Comparison of ENCODE assay signal across 10 cellular contexts in the genomic region with DNA sequence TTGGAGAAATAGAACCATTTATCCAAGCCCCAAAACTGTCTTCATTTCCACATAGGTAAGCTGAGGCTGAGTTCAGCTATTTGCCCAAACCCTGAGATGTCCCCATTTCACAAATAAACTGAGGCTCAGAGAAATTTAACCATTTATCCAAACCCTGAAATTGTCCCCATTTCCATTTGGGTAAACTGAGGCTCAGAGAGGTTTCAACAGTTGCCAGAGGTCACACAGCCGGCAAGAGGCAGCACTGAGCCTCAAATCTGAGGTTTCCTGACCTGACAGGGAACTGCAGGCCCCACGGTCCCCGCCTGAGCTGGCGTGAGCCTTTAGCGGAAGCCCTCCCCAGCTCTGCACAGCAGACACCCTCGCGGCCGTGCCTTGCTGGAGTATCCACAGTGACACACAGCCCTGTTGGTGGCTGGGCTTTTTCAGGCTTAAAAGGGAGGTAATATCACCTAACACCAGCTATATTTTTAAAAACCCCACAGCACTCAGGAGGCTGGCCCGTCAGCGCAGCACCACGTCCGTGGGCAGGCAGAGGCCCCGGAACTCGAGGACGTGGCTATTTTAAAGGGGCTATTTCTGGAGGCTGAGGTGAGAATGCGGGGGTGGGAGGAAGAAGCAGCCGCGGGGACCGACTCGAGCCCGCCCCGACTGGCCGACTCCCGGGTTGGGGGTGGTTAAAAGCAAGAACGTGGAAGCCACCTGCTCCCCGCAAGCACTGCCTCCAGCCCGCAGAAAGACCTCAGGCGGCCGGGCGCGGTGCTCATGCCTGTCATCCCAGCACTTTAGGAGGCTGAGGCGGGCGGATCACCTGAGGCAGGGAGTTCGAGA. TPM values are rescaled to one million over a fixed set of nuclear protein-coding genes. Genes with fewer than 3 reads are reported as not detected.
DNase-seq lines count a peak whose midpoint lies in the region; ATAC-seq and TF ChIP-seq lines count a peak whose summit lies in the region.
"Had no signal": no experiment of that assay in that cellular context is flagged by ENCODE, and none has a peak within 500 bp of the region (broad histone marks: within the 10 kb centered on the region; RNA-seq: fewer than 3 reads in every experiment).

No MANE protein-coding gene starts in this region.

- peak; percentile 57 for DNase-seq in activated CD4-positive, alpha-beta T cell treated with anti-CD3 and anti-CD28 coated beads, Interleukin-2, amount 10 ng/mL, durations not matched to agents 24 days and 14 days
- DNase-seq in activated CD4-positive, alpha-beta T cell treated with anti-CD3 and anti-CD28 coated beads for 4 hours, result no peak
- DNase-seq in activated T-cell treated with anti-CD3 and anti-CD28 coated beads for 48 hours (ENCODE audit: low read depth) (peak; percentile 18), NCI-H526 treated with DMSO at 0.1 percent for 48 hours (lab: John Stamatoyannopoulos, UW) (no peak), erythroblast (lab: John Stamatoyannopoulos, UW) (no peak), epidermal melanocyte (ENCODE audit: insufficient read length, low spot score) (no peak)
- DNase-seq in stimulated activated CD8-positive, alpha-beta memory T cell treated with anti-CD3 and anti-CD28 coated beads, Interleukin-4, amount 100 ng/mL, for 24 hours (ENCODE audit: low read depth), result peak; percentile 13

- TF ChIP-seq POLR2A in erythroblast (IDR thresholded peaks at IDR 0.05; ENCODE audit: low read length), result no peak

- peak; percentile 50 for ATAC-seq in HG03135 (IDR thresholded peaks at IDR 0.05; ENCODE audit: unreplicated experiment)

- intact Hi-C loops in activated CD4-positive, alpha-beta T cell treated with anti-CD3 and anti-CD28 coated beads, Interleukin-2, amount 10 ng/mL, durations not matched to agents 24 days and 14 days (cut with micrococcal nuclease), result no loop called here

- H3K4me3 Mint-ChIP-seq in activated CD4-positive, alpha-beta T cell treated with anti-CD3 and anti-CD28 coated beads, Interleukin-2, amount 10 ng/mL, durations not matched to agents 24 days and 14 days, result no peak overlapping the region
- H3K4me3 Mint-ChIP-seq: dendritic cell treated with granulocyte-macrophage colony-stimulating factor and Interleukin-4, amounts not matched to agents 40 ng/mL and 50 ng/mL, for 4 days; nephron had no signal

- peaks cover 4% of the 10 kb centered on the region for H3K27me3 Mint-ChIP-seq in activated CD4-positive, alpha-beta T cell treated with anti-CD3 and anti-CD28 coated beads, Interleukin-2, amount 10 ng/mL, durations not matched to agents 24 days and 14 days

- no peaks in the 10 kb centered on the region for H3K36me3 Mint-ChIP-seq in activated CD4-positive, alpha-beta T cell treated with anti-CD3 and anti-CD28 coated beads, Interleukin-2, amount 10 ng/mL, durations not matched to agents 24 days and 14 days (ENCODE audit: low read depth)

- no peaks in the 10 kb centered on the region for H3K4me1 Mint-ChIP-seq in activated CD4-positive, alpha-beta T cell treated with anti-CD3 and anti-CD28 coated beads, Interleukin-2, amount 10 ng/mL, durations not matched to agents 24 days and 14 days
- H3K4me1 Mint-ChIP-seq: nephron had no signal

- peaks cover 4% of the 10 kb centered on the region for H3K9me3 Mint-ChIP-seq in activated CD4-positive, alpha-beta T cell treated with anti-CD3 and anti-CD28 coated beads, Interleukin-2, amount 10 ng/mL, durations not matched to agents 24 days and 14 days
- H3K9me3 Mint-ChIP-seq: dendritic cell treated with granulocyte-macrophage colony-stimulating factor and Interleukin-4, amounts not matched to agents 40 ng/mL and 50 ng/mL, for 4 days; nephron had no signal

- no peak overlapping the region for H3K27ac Mint-ChIP-seq in activated CD4-positive, alpha-beta T cell treated with anti-CD3 and anti-CD28 coated beads, Interleukin-2, amount 10 ng/mL, durations not matched to agents 24 days and 14 days
- H3K27ac Mint-ChIP-seq: dendritic cell treated with granulocyte-macrophage colony-stimulating factor and Interleukin-4, amounts not matched to agents 40 ng/mL and 50 ng/mL, for 4 days; nephron had no signal

RNA-seq across cellular contexts. Expression of gene PTPRS, which starts 18.5 kb away (rescaled TPM):
- total RNA-seq in activated CD4-positive, alpha-beta T cell treated with anti-CD3 and anti-CD28 coated beads, Interleukin-2, amount 10 ng/mL, durations not matched to agents 24 days and 14 days, result 0.05 and 0.09 TPM in 2 replicates

Comparison
In these comparisons a context has a peak if more than half of its experiments do, and no peak if none do; other contexts are left out.
1. DNase-seq: peak in activated CD4-positive, alpha-beta T cell treated with anti-CD3 and anti-CD28 coated beads, Interleukin-2, amount 10 ng/mL, durations not matched to agents 24 days and 14 days (single experiment), activated T-cell treated with anti-CD3 and anti-CD28 coated beads for 48 hours (single experiment) and stimulated activated CD8-positive, alpha-beta memory T cell treated with anti-CD3 and anti-CD28 coated beads, Interleukin-4, amount 100 ng/mL, for 24 hours (single experiment); none in activated CD4-positive, alpha-beta T cell treated with anti-CD3 and anti-CD28 coated beads for 4 hours (0 of 2), NCI-H526 treated with DMSO at 0.1 percent for 48 hours (single experiment), erythroblast (0 of 2) and epidermal melanocyte (single experiment).